In genomic region chr6:164791498-164791897, GRCh38 we compare ENCODE assay signal across 32 cellular contexts.
"Had no signal": no experiment of that assay in that cellular context is flagged by ENCODE, and none has a peak within 500 bp of the region (broad histone marks: within the 10 kb centered on the region; RNA-seq: fewer than 3 reads in every experiment).

No MANE protein-coding gene starts in this region.

- H3K27me3 ChIP-seq: adrenal gland, cardiac muscle cell had no signal

- H3K4me1 ChIP-seq: adrenal gland had no signal

- FAIRE-seq: bronchial epithelial cell had no signal

- H3K9me3 ChIP-seq: adrenal gland had no signal

- H3K36me3 ChIP-seq: adrenal gland, cardiac muscle cell had no signal

- H3K27ac ChIP-seq: adrenal gland, cardiac muscle cell, VCaP had no signal

- ATAC-seq: activated CD8-positive, alpha-beta T cell treated with anti-CD3 and anti-CD28 coated beads for 36 hours; activated naive CD4-positive, alpha-beta T cell treated with anti-CD3 and anti-CD28 coated beads, Interleukin-2, amount 50 U/mL, for 72 hours; activated T-cell treated with anti-CD3 and anti-CD28 coated beads, Interleukin-2, amount 50 U/mL, for 4 hours; activated T-cell treated with anti-CD3 and anti-CD28 coated beads, Interleukin-2, amount 50 U/mL, for 72 hours; activated T-helper 17 cell treated with anti-CD3 and anti-CD28 coated beads, Interleukin-2, amount 50 U/mL, for 72 hours had no signal

- H3K4me3 ChIP-seq: adrenal gland, cardiac muscle cell had no signal

- DNase-seq: activated B cell treated with CpG ODN at 0.5 μM for 24 hours; activated CD4-positive, alpha-beta memory T cell treated with anti-CD3 and anti-CD28 coated beads for 36 hours; activated CD4-positive, alpha-beta T cell treated with anti-CD3 and anti-CD28 coated beads for 4 hours; activated CD4-positive, alpha-beta T cell treated with anti-CD3 and anti-CD28 coated beads, Interleukin-2, amount 10 ng/mL, durations not matched to agents 24 days and 14 days; activated CD4-positive, alpha-beta T cell treated with anti-CD3 and anti-CD28 coated beads, Interleukin-2, amount 50 U/mL, for 1 hour; activated CD4-positive, alpha-beta T cell treated with anti-CD3 and anti-CD28 coated beads, Interleukin-2, amount 50 U/mL, for 4 hours; activated CD4-positive, CD25-positive, alpha-beta regulatory T cell treated with anti-CD3 and anti-CD28 coated beads, Interleukin-2, amount 50 U/mL, for 72 hours; activated CD8-positive, alpha-beta memory T cell treated with anti-CD3 and anti-CD28 coated beads, Interleukin-2, amount 50 U/mL, for 4 hours; activated CD8-positive, alpha-beta T cell treated with anti-CD3 and anti-CD28 coated beads for 36 hours; activated effector memory CD4-positive, alpha-beta T cell treated with anti-CD3 and anti-CD28 coated beads, Interleukin-2, amount 50 U/mL, for 16 hours; activated gamma-delta T cell treated with Interleukin-2 at 50 U/mL for 16 hours; activated naive CD4-positive, alpha-beta T cell; activated naive CD4-positive, alpha-beta T cell treated with anti-CD3 and anti-CD28 coated beads for 36 hours; activated naive CD4-positive, alpha-beta T cell treated with anti-CD3 and anti-CD28 coated beads, Interleukin-2, amount 50 U/mL, for 16 hours; activated naive CD8-positive, alpha-beta T cell treated with anti-CD3 and anti-CD28 coated beads for 36 hours; activated T-cell treated with anti-CD3 and anti-CD28 coated beads for 4 hours; activated T-cell treated with anti-CD3 and anti-CD28 coated beads, Interleukin-2, amount 50 U/mL, for 1 hour; activated T-cell treated with anti-CD3 and anti-CD28 coated beads, Interleukin-2, amount 50 U/mL, for 4 hours; activated T-cell treated with anti-CD3 and anti-CD28 coated beads, Interleukin-2, amount 50 U/mL, for 72 hours; adrenal gland; amniotic stem cell; aorta; caudate nucleus; cerebellar nuclear complex; T-helper 1 cell; T-helper 2 cell; T-helper 9 cell had no signal
